22 cellular contexts compared by ENCODE assay signal in the genomic region with DNA sequence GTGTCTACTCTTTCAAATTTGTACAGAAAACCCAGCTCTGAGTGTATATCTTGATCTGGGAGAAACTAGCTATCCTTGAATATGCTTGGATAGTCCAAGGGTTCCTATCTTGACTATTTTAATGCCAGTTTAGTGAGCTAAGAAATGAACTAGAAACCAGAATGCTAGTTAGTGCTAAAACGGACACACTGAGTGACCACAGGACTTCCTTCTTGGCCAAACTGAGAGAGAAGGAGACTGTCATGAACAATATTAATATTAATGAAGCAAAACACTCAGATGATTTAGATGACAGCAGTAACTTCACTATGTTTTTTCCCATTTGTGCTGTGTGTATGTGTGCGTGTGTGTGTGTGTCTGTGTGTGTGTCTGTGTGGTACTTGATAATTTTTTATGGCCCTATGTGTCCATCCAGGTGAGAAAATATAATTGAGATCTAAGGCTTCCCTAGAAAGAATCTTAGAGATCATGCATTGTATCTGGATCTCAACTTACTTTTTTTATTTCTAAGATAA. TPM values are rescaled to one million over a fixed set of nuclear protein-coding genes. Genes with fewer than 3 reads are reported as not detected.
A peak's percentile ranks its signal among the peaks of the same experiment; 100 is the strongest.
DNase-seq lines count a peak whose midpoint lies in the region; ATAC-seq, FAIRE-seq and TF ChIP-seq lines count a peak whose summit lies in the region.
"Had no signal": no experiment of that assay in that cellular context is flagged by ENCODE, and none has a peak within 500 bp of the region (broad histone marks: within the 10 kb centered on the region; RNA-seq: fewer than 3 reads in every experiment).

No MANE protein-coding gene starts in this region.

- no peaks in the 10 kb centered on the region for H3K9me3 Mint-ChIP-seq in Calu3 (ENCODE audit: low read depth, unreplicated experiment)
- peaks cover 0 to 1% (median 0%) of the 10 kb centered on the region in 11 donors for H3K9me3 Mint-ChIP-seq in naive thymus-derived CD4-positive, alpha-beta T cell
- no peaks in the 10 kb centered on the region for H3K9me3 Mint-ChIP-seq in endodermal cell
- H3K9me3 Mint-ChIP-seq: brain; GM23338; stimulated activated naive CD8-positive, alpha-beta T cell treated with anti-CD3 and anti-CD28 coated beads, Interleukin-15, Interleukin-2, amounts not matched to agents 100 ng/mL and 50 ng/mL, for 24 hours had no signal

- 0 out of 2 replicates have a peak overlapping the region, but pooled peaks have one; percentile 5 for H3K27ac ChIP-seq in OCI-LY3 (ENCODE audit: low read length)
- no peak overlapping the region for H3K27ac ChIP-seq in naive thymus-derived CD4-positive, alpha-beta T cell (ENCODE audit: low read depth, low read length)
- no peak overlapping the region for H3K27ac ChIP-seq in endodermal cell (ENCODE audit: low read depth, low read length)
- H3K27ac ChIP-seq: colonic mucosa, psoas muscle, tibial nerve had no signal

- H4K20me1 ChIP-seq in OCI-LY3 (ENCODE audit: insufficient read depth, low read length) = peaks cover 15% of the 10 kb centered on the region

- no peaks in the 10 kb centered on the region for H3K27me3 Mint-ChIP-seq in Calu3 (ENCODE audit: unreplicated experiment)
- no peaks in the 10 kb centered on the region for H3K27me3 Mint-ChIP-seq in naive thymus-derived CD4-positive, alpha-beta T cell
- H3K27me3 Mint-ChIP-seq in endodermal cell (ENCODE audit: insufficient read depth) = peaks cover 2% of the 10 kb centered on the region
- H3K27me3 Mint-ChIP-seq: brain; stimulated activated naive CD8-positive, alpha-beta T cell treated with anti-CD3 and anti-CD28 coated beads, Interleukin-15, Interleukin-2, amounts not matched to agents 100 ng/mL and 50 ng/mL, for 24 hours had no signal

- H3K4me1 ChIP-seq in OCI-LY3 (ENCODE audit: low read length) (peaks cover 39% of the 10 kb centered on the region), endodermal cell (ENCODE audit: control insufficient read depth, insufficient read depth, low read length) (peaks cover 4% of the 10 kb centered on the region)
- peaks cover 10 to 16% of the 10 kb centered on the region in 2 donors for H3K4me1 ChIP-seq in naive thymus-derived CD4-positive, alpha-beta T cell (ENCODE audit: control insufficient read depth in 2 of 2, insufficient read depth in 2 of 2, low read length in 2 of 2)

- POLR2A ChIA-PET in naive thymus-derived CD4-positive, alpha-beta T cell (lab: Charles Lee) = interaction anchor here (0.6 to 1.4 kb wide), 4 partner anchors 35 to 95 kb away, joined by 3 to 6 read pairs (median 4); a partner anchor contains a TSS

- BruUV-seq in Calu3 (replicated peaks; lab: Mats Ljungman, UMichigan) = no TSS peak

- no peak overlapping the region for H3K4me3 Mint-ChIP-seq in Calu3 (ENCODE audit: low read depth, unreplicated experiment)
- peak overlapping the region in 1 of 10 donors; percentile 40 for H3K4me3 Mint-ChIP-seq in naive thymus-derived CD4-positive, alpha-beta T cell
- no peak overlapping the region for H3K4me3 Mint-ChIP-seq in endodermal cell
- H3K4me3 Mint-ChIP-seq: GM23338 had no signal

- peaks cover 40% of the 10 kb centered on the region for H3K36me3 Mint-ChIP-seq in Calu3 (ENCODE audit: insufficient read depth, unreplicated experiment)
- H3K36me3 Mint-ChIP-seq in naive thymus-derived CD4-positive, alpha-beta T cell = peaks cover 0 to 8% (median 6%) of the 10 kb centered on the region in 5 donors
- H3K36me3 Mint-ChIP-seq in endodermal cell (ENCODE audit: low read depth) = peaks cover 7% of the 10 kb centered on the region

- no peak overlapping the region for H3K4me2 ChIP-seq in OCI-LY3 (ENCODE audit: low read length)
- H3K4me2 ChIP-seq: GM23338 had no signal

- peak; percentile 82 for FAIRE-seq in GM18507 (lab: Jason Lieb, UNC)
- FAIRE-seq: endometrium had no signal

- 93 to 100% methylated on average over 2 of the region's 2 CpGs for WGBS in endodermal cell (ENCODE audit: insufficient coverage in 1 of 2, insufficient read length in 1 of 2), 2 experiments

- ATAC-seq in naive thymus-derived CD4-positive, alpha-beta T cell = no peak
- ATAC-seq: GM23338, left ventricle myocardium superior, psoas muscle had no signal

- in situ Hi-C loops in G401 (cut with HindIII; ENCODE audit: low sequenced_read_pairs) = no loop called here

- peak overlapping the region; percentile 53 for H3K27ac Mint-ChIP-seq in Calu3 (ENCODE audit: unreplicated experiment)
- H3K27ac Mint-ChIP-seq in naive thymus-derived CD4-positive, alpha-beta T cell = peak overlapping the region in 5 of 9 donors; percentile 6 to 58 (median 46)
- no peak overlapping the region for H3K27ac Mint-ChIP-seq in endodermal cell
- H3K27ac Mint-ChIP-seq: brain; GM23338; stimulated activated naive CD8-positive, alpha-beta T cell treated with anti-CD3 and anti-CD28 coated beads, Interleukin-15, Interleukin-2, amounts not matched to agents 100 ng/mL and 50 ng/mL, for 24 hours had no signal

- H3K79me2 ChIP-seq in OCI-LY3 (ENCODE audit: low read length) = peaks cover 25% of the 10 kb centered on the region

- H2AFZ ChIP-seq in OCI-LY3 (ENCODE audit: low read depth, low read length) = no peak overlapping the region
- H2AFZ ChIP-seq: GM23338 had no signal

- H3K9ac ChIP-seq in OCI-LY3 (ENCODE audit: low read length) = no peak overlapping the region
- H3K9ac ChIP-seq in endodermal cell (ENCODE audit: extremely low read depth, low read length, poor library complexity, severe bottlenecking) = no peak overlapping the region

- no peaks in the 10 kb centered on the region for H3K27me3 ChIP-seq in OCI-LY3 (ENCODE audit: low read depth, low read length)
- H3K27me3 ChIP-seq in naive thymus-derived CD4-positive, alpha-beta T cell (ENCODE audit: control insufficient read depth in 2 of 2, insufficient read depth in 2 of 2, low read length in 2 of 2) = no peaks in the 10 kb centered on the region
- no peaks in the 10 kb centered on the region for H3K27me3 ChIP-seq in endodermal cell (ENCODE audit: control insufficient read depth, insufficient read depth, low read length, poor library complexity, severe bottlenecking)
- H3K27me3 ChIP-seq: colonic mucosa, tibial nerve had no signal

- intact Hi-C loops in Calu3 (cut with micrococcal nuclease; ENCODE audit: unreplicated experiment) = no loop called here
- intact Hi-C loops in naive thymus-derived CD4-positive, alpha-beta T cell (cut with micrococcal nuclease) = no loop called here

- no peak for TF ChIP-seq CTCF in Calu3 (IDR thresholded peaks at IDR 0.05; ENCODE audit: unreplicated experiment)
- no peak for TF ChIP-seq CTCF in OCI-LY3 (IDR thresholded peaks at IDR 0.05; ENCODE audit: low read depth, low read length)
- TF ChIP-seq CTCF in endodermal cell (conservative IDR thresholded peaks at IDR 0.05) = no peak

- no peak for DNase-seq in Calu3
- no peak for DNase-seq in GM18507 (ENCODE audit: extremely low spot score, insufficient read length, low read depth)
- no peak for DNase-seq in naive thymus-derived CD4-positive, alpha-beta T cell
- no peak for DNase-seq in activated naive CD4-positive, alpha-beta T cell (lab: John Stamatoyannopoulos, UW)
- no peak for DNase-seq in endodermal cell
- no peak for DNase-seq in G401 (ENCODE audit: low spot score)
- DNase-seq: colonic mucosa; DND-41; KBM-7; left ventricle myocardium superior; NCI-H1694; OCI-M1; psoas muscle; SHP77; stimulated activated CD4-positive, alpha-beta T cell treated with anti-CD3 and anti-CD28 coated beads, Interleukin-2, amount 100 ng/mL, for 24 hours; SW 1271 had no signal

- H3K4me3 ChIP-seq in OCI-LY3 (ENCODE audit: low read length) = no peak overlapping the region
- H3K4me3 ChIP-seq in naive thymus-derived CD4-positive, alpha-beta T cell (ENCODE audit: low read length) = no peak overlapping the region
- no peak overlapping the region for H3K4me3 ChIP-seq in endodermal cell (ENCODE audit: low read length)
- H3K4me3 ChIP-seq: colonic mucosa, GM23338, psoas muscle, tibial nerve had no signal

- no peaks in the 10 kb centered on the region for H3K9me3 ChIP-seq in OCI-LY3 (ENCODE audit: insufficient read depth, low read length)
- no peaks in the 10 kb centered on the region for H3K9me3 ChIP-seq in naive thymus-derived CD4-positive, alpha-beta T cell (ENCODE audit: control insufficient read depth in 2 of 3, low read length in 3 of 3)
- H3K9me3 ChIP-seq in endodermal cell (ENCODE audit: control insufficient read depth, low read length) = no peaks in the 10 kb centered on the region
- H3K9me3 ChIP-seq: colonic mucosa, psoas muscle, tibial nerve had no signal

- H3K4me1 Mint-ChIP-seq in Calu3 (ENCODE audit: low read depth, unreplicated experiment) (peaks cover 26% of the 10 kb centered on the region), endodermal cell (peaks cover 12% of the 10 kb centered on the region)
- peaks cover 16 to 40% (median 34%) of the 10 kb centered on the region in 7 donors for H3K4me1 Mint-ChIP-seq in naive thymus-derived CD4-positive, alpha-beta T cell

- CTCF ChIA-PET in Calu3 (lab: Charles Lee) = interaction anchor here (0.7 kb wide), 1 partner anchor 26 kb away, joined by 3 read pairs; no protein-coding TSS in a partner anchor
- CTCF ChIA-PET in naive thymus-derived CD4-positive, alpha-beta T cell (lab: Charles Lee) = interaction anchor here (0.8 to 2.9 kb wide), 2 partner anchors 15 to 38 kb away, joined by 4 to 13 read pairs; no protein-coding TSS in a partner anchor

- H3K36me3 ChIP-seq in OCI-LY3 (replicated peaks; ENCODE audit: low read depth, low read length) (peaks cover 8% of the 10 kb centered on the region), endodermal cell (ENCODE audit: control insufficient read depth, insufficient read depth, low read length) (peaks cover 9% of the 10 kb centered on the region)
- peaks cover 2 to 12% (median 8%) of the 10 kb centered on the region in 3 experiments for H3K36me3 ChIP-seq in naive thymus-derived CD4-positive, alpha-beta T cell (ENCODE audit: control insufficient read depth in 2 of 3, insufficient read depth in 3 of 3, low read length in 3 of 3)
- H3K36me3 ChIP-seq: colonic mucosa had no signal

RNA-seq across cellular contexts. Expression of a gene that starts 2.2 kb away (rescaled TPM):
- total RNA-seq in Calu3 (2022) (44.1 and 48.1 TPM in 2 replicates), endodermal cell (10 to 100 TPM; 28.9 to 30.7 TPM)
- 10 to 100 TPM; 24.6 to 52.9 (median 30.7) TPM for total RNA-seq in naive thymus-derived CD4-positive, alpha-beta T cell
- polyA plus RNA-seq in naive thymus-derived CD4-positive, alpha-beta T cell = 10 to 100 TPM in 1 of 2 donors, 1 to 10 TPM in 1; 8.9 to 10.7 TPM
- 16.6 TPM for polyA plus RNA-seq in endodermal cell (2013, experiment 1 of 2)
- 17.4 TPM for polyA plus RNA-seq in endodermal cell (2013, experiment 2 of 2)
- total RNA-seq in G401 (2014; rRNA removed; shearing (Covaris generic)) = 5.7 and 6.8 TPM in 2 replicates

RNA-seq across cellular contexts. Expression of a gene that starts 34.9 kb away (rescaled TPM):
- total RNA-seq in Calu3 (2022) (144 and 152 TPM in 2 replicates), endodermal cell (10 to 100 TPM; 62.7 to 68.5 TPM)
- 100 to 1,000 TPM in 2 of 5 experiments, 10 to 100 TPM in 3; 95.3 to 147 (median 100.0) TPM for total RNA-seq in naive thymus-derived CD4-positive, alpha-beta T cell
- 10 to 100 TPM in 1 of 2 donors, 1 to 10 TPM in 1; 6.7 to 12.8 TPM for polyA plus RNA-seq in naive thymus-derived CD4-positive, alpha-beta T cell
- polyA plus RNA-seq in endodermal cell (2013, experiment 1 of 2) = 47.6 TPM
- polyA plus RNA-seq in endodermal cell (2013, experiment 2 of 2) = 44.7 TPM
- 20.5 and 41.6 TPM in 2 replicates for total RNA-seq in G401 (2014; rRNA removed; shearing (Covaris generic))

RNA-seq across cellular contexts. Expression of a gene that starts 40.4 kb away (rescaled TPM):
- total RNA-seq in Calu3 (2022) = 12.3 and 13.1 TPM in 2 replicates
- total RNA-seq in naive thymus-derived CD4-positive, alpha-beta T cell = 10 to 100 TPM in 2 of 5 experiments, 1 to 10 TPM in 3; 2.6 to 13.3 (median 7.0) TPM
- 1 to 10 TPM; 3.0 to 8.6 TPM for polyA plus RNA-seq in naive thymus-derived CD4-positive, alpha-beta T cell
- total RNA-seq in endodermal cell = 10 to 100 TPM; 12.1 to 12.8 TPM
- polyA plus RNA-seq in endodermal cell (2013, experiment 1 of 2) = 26.3 TPM
- 20.7 TPM for polyA plus RNA-seq in endodermal cell (2013, experiment 2 of 2)
- total RNA-seq in G401 (2014; rRNA removed; shearing (Covaris generic)) = 24.7 and 27.7 TPM in 2 replicates

RNA-seq across cellular contexts. Expression of a gene that starts 51.8 kb away (rescaled TPM):
- 252 and 269 TPM in 2 replicates for total RNA-seq in Calu3 (2022)
- 100 to 1,000 TPM; 176 to 303 (median 286) TPM for total RNA-seq in naive thymus-derived CD4-positive, alpha-beta T cell
- polyA plus RNA-seq in naive thymus-derived CD4-positive, alpha-beta T cell = 100 to 1,000 TPM; 130 to 231 TPM
- total RNA-seq in endodermal cell = 100 to 1,000 TPM; 259 to 319 TPM
- polyA plus RNA-seq in endodermal cell (2013, experiment 1 of 2) = 272 TPM
- polyA plus RNA-seq in endodermal cell (2013, experiment 2 of 2) = 254 TPM
- 162 and 187 TPM in 2 replicates for total RNA-seq in G401 (2014; rRNA removed; shearing (Covaris generic))
